Comparison of ENCODE assay signal across 8 cellular contexts in the genomic region with DNA sequence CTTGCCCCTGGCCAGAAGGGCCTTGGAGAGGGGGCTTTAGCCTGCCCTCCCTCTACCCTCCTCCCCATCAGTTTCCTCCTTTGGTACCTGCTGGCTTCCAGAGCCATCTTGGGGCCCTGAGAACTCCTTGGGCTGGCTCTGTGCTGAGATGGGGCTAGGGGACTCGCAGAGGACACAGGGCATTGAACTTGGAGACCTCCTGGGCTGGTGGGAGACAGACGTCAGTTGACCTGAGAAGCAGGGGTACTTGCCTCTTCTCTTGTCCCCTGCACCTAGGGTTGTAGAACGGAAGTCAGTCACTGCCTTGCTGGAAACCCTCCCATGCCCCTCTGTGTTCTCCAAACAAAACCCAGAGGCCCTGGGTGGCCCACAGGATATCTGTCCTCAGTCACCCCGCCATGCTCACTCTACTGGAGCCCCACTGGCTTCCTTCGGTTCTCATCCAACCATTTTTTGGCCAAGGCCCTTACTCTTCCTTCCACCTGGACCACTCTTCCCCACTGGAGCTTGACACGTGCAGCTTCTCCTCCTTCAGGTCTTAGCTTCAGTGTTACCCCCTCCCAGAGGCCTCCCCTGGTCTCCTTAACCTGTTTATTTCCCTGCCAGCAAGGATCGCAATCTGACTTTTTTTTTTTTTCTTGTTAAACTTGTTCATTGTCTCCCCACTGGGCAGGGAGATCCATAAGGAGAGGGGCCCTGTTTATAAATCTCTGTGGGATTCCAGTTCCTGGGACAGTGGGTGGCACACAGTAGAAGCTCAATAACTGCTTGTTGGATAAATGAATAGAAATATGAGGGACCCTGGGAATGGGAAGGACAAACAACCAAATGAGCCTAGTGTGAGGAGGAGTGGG. TPM values are rescaled to one million over a fixed set of nuclear protein-coding genes. Genes with fewer than 3 reads are reported as not detected.
A peak's percentile ranks its signal among the peaks of the same experiment; 100 is the strongest.
DNase-seq lines count a peak whose midpoint lies in the region; ATAC-seq and TF ChIP-seq lines count a peak whose summit lies in the region.

No MANE protein-coding gene starts in this region.

- peak overlapping the region; percentile 97 for H3K9ac ChIP-seq in GM23248

- H3K36me3 ChIP-seq in GM23248 (ENCODE audit: low read depth): 0 out of 2 replicates have a peak, but pooled peaks cover 4% of the 10 kb centered on the region

- no peak for TF ChIP-seq CTCF in GM12864 (IDR thresholded peaks at IDR 0.05; ENCODE audit: low read depth, low read length, missing control alignments)
- TF ChIP-seq CTCF in choroid plexus epithelial cell (conservative IDR thresholded peaks at IDR 0.05; ENCODE audit: low read depth, low read length): no peak

- H3K9me3 ChIP-seq in GM23248 (ENCODE audit: low read depth): no peaks in the 10 kb centered on the region

- DNase-seq in GM12864 (ENCODE audit: low read depth) (no peak), GM23248 (peak; percentile 38), OCI-M1 (lab: John Stamatoyannopoulos, UW) (peak; percentile 66), choroid plexus epithelial cell (ENCODE audit: low read depth) (no peak), NCI-H1436 treated with DMSO at 0.1 percent for 48 hours (lab: John Stamatoyannopoulos, UW) (no peak), NOMO-1 treated with dmso at 0.1 percent for 144 hours (lab: John Stamatoyannopoulos, UW; ENCODE audit: unreplicated experiment) (no peak), GDM1 (lab: John Stamatoyannopoulos, UW) (no peak)
- peak in 5 of 10 donors; percentile 5 to 24 (median 23) for DNase-seq in naive thymus-derived CD8-positive, alpha-beta T cell

- peaks cover 26 to 57% (median 46%) of the 10 kb centered on the region in 4 donors for H3K4me1 Mint-ChIP-seq in naive thymus-derived CD8-positive, alpha-beta T cell

- peaks cover 0 to 2% (median 0%) of the 10 kb centered on the region in 9 donors for H3K9me3 Mint-ChIP-seq in naive thymus-derived CD8-positive, alpha-beta T cell

- no peaks in the 10 kb centered on the region for H3K9me2 ChIP-seq in GM23248 (ENCODE audit: insufficient read depth)

- peaks cover 20% of the 10 kb centered on the region for H3K4me1 ChIP-seq in GM23248 (ENCODE audit: insufficient read depth)

- WGBS in GM23248 (ENCODE audit: low coverage in 1 of 2, low lambda C conversion rate in 2 of 2, missing lambda C conversion rate in 2 of 2), 2 experiments: 13 to 17% methylated on average over 7 of the region's 7 CpGs

- H3K27ac ChIP-seq in GM23248: peak overlapping the region; percentile 83

- ATAC-seq in naive thymus-derived CD8-positive, alpha-beta T cell: peak; percentile 18 to 26

- no peaks in the 10 kb centered on the region for H3K27me3 ChIP-seq in GM23248 (replicated peaks; ENCODE audit: insufficient read depth)

- peaks cover 60% of the 10 kb centered on the region for H3K79me2 ChIP-seq in GM23248 (ENCODE audit: insufficient read depth)

- H3K4me3 ChIP-seq in GM12864 (ENCODE audit: low read depth, low read length) (peak overlapping the region; percentile 95), GM23248 (peak overlapping the region; percentile 100), choroid plexus epithelial cell (ENCODE audit: low read depth, low read length) (peak overlapping the region; percentile 70)

- H3F3A ChIP-seq in GM23248 (ENCODE audit: insufficient read depth): peaks cover 16% of the 10 kb centered on the region

- H3K4me2 ChIP-seq in GM23248 (ENCODE audit: unreplicated experiment): peak overlapping the region; percentile 92

- in situ Hi-C loops in GM23248 (cut with MboI): no loop called here

- peak overlapping the region; percentile 89 to 96 (median 93) for H3K27ac Mint-ChIP-seq in naive thymus-derived CD8-positive, alpha-beta T cell

- H4K20me1 ChIP-seq in GM23248 (ENCODE audit: insufficient read depth): 0 out of 2 replicates have a peak, but pooled peaks cover 5% of the 10 kb centered on the region

- H2AFZ ChIP-seq in GM23248: peak overlapping the region; percentile 84

- peaks cover 0 to 46% (median 24%) of the 10 kb centered on the region in 3 donors for H3K36me3 Mint-ChIP-seq in naive thymus-derived CD8-positive, alpha-beta T cell

- no peaks in the 10 kb centered on the region for H3K27me3 Mint-ChIP-seq in naive thymus-derived CD8-positive, alpha-beta T cell

- POLR2A ChIA-PET in naive thymus-derived CD8-positive, alpha-beta T cell (lab: Charles Lee): interaction anchor here (0.7 to 0.8 kb wide), 2 partner anchors 22 to 134 kb away, joined by 3 read pairs; no protein-coding TSS in a partner anchor

- peak overlapping the region; percentile 79 to 95 (median 90) for H3K4me3 Mint-ChIP-seq in naive thymus-derived CD8-positive, alpha-beta T cell

RNA-seq across cellular contexts. Expression of a gene that starts 1.0 kb away (rescaled TPM):
- total RNA-seq in GM23248 (2014; rRNA removed; shearing (Covaris generic)): 104 and 129 TPM in 2 replicates
- 72.3 and 79.9 TPM in 2 replicates for polyA plus RNA-seq in GM23248 (2016; fragmentation: Nextera tagmentation; extraction: Ambion mirVana)
- total RNA-seq in naive thymus-derived CD8-positive, alpha-beta T cell: 100 to 1,000 TPM; 108 to 116 TPM
- polyA plus RNA-seq in naive thymus-derived CD8-positive, alpha-beta T cell: 10 to 100 TPM; 65.3 to 82.2 (median 75.7) TPM

RNA-seq across cellular contexts. Expression of a gene that starts 28.5 kb away (rescaled TPM):
- 88.5 and 99.2 TPM in 2 replicates for total RNA-seq in GM23248 (2014; rRNA removed; shearing (Covaris generic))
- polyA plus RNA-seq in GM23248 (2016; fragmentation: Nextera tagmentation; extraction: Ambion mirVana): 63.0 and 66.1 TPM in 2 replicates
- 1 to 10 TPM; 8.7 to 8.9 TPM for total RNA-seq in naive thymus-derived CD8-positive, alpha-beta T cell
- 1 to 10 TPM; 5.5 to 6.5 (median 6.2) TPM for polyA plus RNA-seq in naive thymus-derived CD8-positive, alpha-beta T cell

RNA-seq across cellular contexts. Expression of a gene that starts 53.3 kb away (rescaled TPM):
- total RNA-seq in GM23248 (2014; rRNA removed; shearing (Covaris generic)): 43.3 and 51.4 TPM in 2 replicates
- polyA plus RNA-seq in GM23248 (2016; fragmentation: Nextera tagmentation; extraction: Ambion mirVana): 31.0 and 33.0 TPM in 2 replicates
- 10 to 100 TPM; 33.6 to 36.6 TPM for total RNA-seq in naive thymus-derived CD8-positive, alpha-beta T cell
- 10 to 100 TPM; 13.8 to 20.8 (median 19.0) TPM for polyA plus RNA-seq in naive thymus-derived CD8-positive, alpha-beta T cell

Comparison
In these comparisons a context has a peak if more than half of its experiments do, and no peak if none do; other contexts are left out.
1. DNase-seq: peak in GM23248 (single experiment) and OCI-M1 (single experiment); none in GM12864 (single experiment), choroid plexus epithelial cell (single experiment), NCI-H1436 treated with DMSO at 0.1 percent for 48 hours (single experiment), NOMO-1 treated with dmso at 0.1 percent for 144 hours (single experiment) and GDM1 (single experiment).
2. Peak in every context shown above with its lines, with median percentiles within 50 percentile points of each other: H3K4me3 ChIP-seq.